21 cellular contexts compared by ENCODE assay signal in the genomic region with DNA sequence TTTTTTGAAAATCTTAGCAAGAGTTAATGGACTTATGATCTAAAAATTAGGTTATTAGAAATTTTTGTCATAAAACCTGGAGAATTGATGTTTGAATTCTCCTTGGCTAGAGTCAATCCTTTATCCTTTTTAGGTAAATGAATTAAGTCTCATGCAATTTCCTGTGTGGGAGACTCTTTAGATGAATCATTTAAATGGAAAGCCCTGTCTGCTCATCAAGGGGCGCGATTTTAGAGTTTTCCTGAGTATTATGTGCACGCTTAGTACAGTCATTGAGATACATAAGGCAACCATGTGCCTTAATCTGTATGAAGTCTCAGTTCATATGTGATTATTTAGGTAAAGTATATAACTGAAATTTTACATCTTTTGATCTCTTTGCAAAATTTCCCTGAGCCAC.
"Had no signal": no experiment of that assay in that cellular context is flagged by ENCODE, and none has a peak within 500 bp of the region (broad histone marks: within the 10 kb centered on the region; RNA-seq: fewer than 3 reads in every experiment).

No MANE protein-coding gene starts in this region.

- H3K27ac Mint-ChIP-seq: dendritic cell treated with granulocyte-macrophage colony-stimulating factor and Interleukin-4, amounts not matched to agents 40 ng/mL and 50 ng/mL, for 4 days; nephron; stimulated activated memory B cell treated with anti-CD40 and anti-IgM and Interleukin-4, amounts not matched to agents 10 μg/mL and 1 μg/mL and 100 μg/mL, for 72 hours; stimulated activated naive CD8-positive, alpha-beta T cell treated with anti-CD3 and anti-CD28 coated beads, Interleukin-15, Interleukin-2, amounts not matched to agents 100 ng/mL and 50 ng/mL, for 24 hours had no signal

- H3K9me3 Mint-ChIP-seq: dendritic cell treated with granulocyte-macrophage colony-stimulating factor and Interleukin-4, amounts not matched to agents 40 ng/mL and 50 ng/mL, for 4 days; nephron had no signal

- H3K27ac ChIP-seq: heart left ventricle, parathyroid adenoma, prostate gland, right lobe of liver, spleen, testis, tibial nerve, upper lobe of right lung, vagina had no signal

- H3K4me1 Mint-ChIP-seq: naive B cell; nephron; stimulated activated memory B cell treated with anti-CD40 and anti-IgM and Interleukin-4, amounts not matched to agents 10 μg/mL and 1 μg/mL and 100 μg/mL, for 72 hours had no signal

- H3K4me3 Mint-ChIP-seq: dendritic cell treated with granulocyte-macrophage colony-stimulating factor and Interleukin-4, amounts not matched to agents 40 ng/mL and 50 ng/mL, for 4 days; naive B cell; nephron; stimulated activated memory B cell treated with anti-CD40 and anti-IgM and Interleukin-4, amounts not matched to agents 10 μg/mL and 1 μg/mL and 100 μg/mL, for 72 hours; stimulated activated naive CD8-positive, alpha-beta T cell treated with anti-CD3 and anti-CD28 coated beads, Interleukin-15, Interleukin-2, amounts not matched to agents 100 ng/mL and 50 ng/mL, for 24 hours had no signal

- H3K27me3 Mint-ChIP-seq: dendritic cell treated with granulocyte-macrophage colony-stimulating factor and Interleukin-4, amounts not matched to agents 40 ng/mL and 50 ng/mL, for 4 days; naive B cell; stimulated activated memory B cell treated with anti-CD40 and anti-IgM and Interleukin-4, amounts not matched to agents 10 μg/mL and 1 μg/mL and 100 μg/mL, for 72 hours; stimulated activated naive CD8-positive, alpha-beta T cell treated with anti-CD3 and anti-CD28 coated beads, Interleukin-15, Interleukin-2, amounts not matched to agents 100 ng/mL and 50 ng/mL, for 24 hours had no signal

- H3K9me3 ChIP-seq: heart left ventricle, prostate gland, right lobe of liver, spleen, testis, tibial nerve, upper lobe of right lung, vagina had no signal

- DNase-seq: erythroblast; heart left ventricle; hippocampal formation; mesendoderm; naive B cell; retina; right lobe of liver; spleen; stimulated activated CD4-positive, alpha-beta T cell treated with anti-CD3 and anti-CD28 coated beads, Interleukin-15, amount 100 ng/mL, for 24 hours; stimulated activated CD4-positive, alpha-beta T cell treated with anti-CD3 and anti-CD28 coated beads, Interleukin-1b, Interleukin-23, amount 100 ng/mL, for 48 hours; stimulated activated CD4-positive, alpha-beta T cell treated with anti-CD3 and anti-CD28 coated beads, Interleukin-4, amount 100 ng/mL, for 24 hours; testis; upper lobe of right lung had no signal

- H3K36me3 ChIP-seq: heart left ventricle, prostate gland, right lobe of liver, spleen, tibial nerve, upper lobe of right lung, vagina had no signal

- ATAC-seq: heart left ventricle; right lobe of liver; stimulated activated memory B cell treated with anti-CD40 and anti-IgM and Interleukin-4, amounts not matched to agents 10 μg/mL and 1 μg/mL and 100 μg/mL, for 72 hours; upper lobe of right lung had no signal

- H3K27me3 ChIP-seq: heart left ventricle, right lobe of liver, spleen, testis, tibial nerve, upper lobe of right lung, vagina had no signal

- H3K36me3 Mint-ChIP-seq: naive B cell; stimulated activated memory B cell treated with anti-CD40 and anti-IgM and Interleukin-4, amounts not matched to agents 10 μg/mL and 1 μg/mL and 100 μg/mL, for 72 hours had no signal

- H3K4me3 ChIP-seq: heart left ventricle, prostate gland, right lobe of liver, spleen, testis, tibial nerve, upper lobe of right lung, vagina had no signal

- H3K4me1 ChIP-seq: heart left ventricle, parathyroid adenoma, prostate gland, right lobe of liver, spleen, testis, tibial nerve, upper lobe of right lung, vagina had no signal
